In genomic region chr2:100784681-100785080, GRCh38 we compare ENCODE assay signal across 21 cellular contexts. TPM values are rescaled to one million over a fixed set of nuclear protein-coding genes. Genes with fewer than 3 reads are reported as not detected.
"Had no signal": no experiment of that assay in that cellular context is flagged by ENCODE, and none has a peak within 500 bp of the region (broad histone marks: within the 10 kb centered on the region; RNA-seq: fewer than 3 reads in every experiment).

No MANE protein-coding gene starts in this region.

- DNase-seq: activated B cell treated with CpG ODN at 0.5 μM for 24 hours; activated CD4-positive, alpha-beta T cell treated with anti-CD3 and anti-CD28 coated beads for 4 hours; activated CD4-positive, alpha-beta T cell treated with anti-CD3 and anti-CD28 coated beads, Interleukin-2, amount 50 U/mL, for 48 hours; activated CD8-positive, alpha-beta memory T cell treated with anti-CD3 and anti-CD28 coated beads, Interleukin-2, amount 50 U/mL, for 48 hours; activated naive CD4-positive, alpha-beta T cell; activated T-cell treated with anti-CD3 and anti-CD28 coated beads, Interleukin-2, amount 50 U/mL, for 4 hours; adrenal gland; colonic mucosa; heart left ventricle; lower lobe of right lung; naive thymus-derived CD8-positive, alpha-beta T cell; retina; spleen; stimulated activated CD4-positive, alpha-beta T cell treated with anti-CD3 and anti-CD28 coated beads, Interleukin-4, amount 100 ng/mL, for 1 hour; stimulated activated naive CD4-positive, alpha-beta T cell; T-helper 1 cell; upper lobe of right lung had no signal

- H3K4me3 ChIP-seq: adrenal gland, colonic mucosa, gastroesophageal sphincter, heart left ventricle, lower lobe of right lung, spleen, upper lobe of right lung had no signal

- H3K27me3 ChIP-seq: adrenal gland, colonic mucosa, gastroesophageal sphincter, heart left ventricle, spleen, upper lobe of right lung had no signal

- H3K4me1 ChIP-seq: adrenal gland, lower lobe of right lung, upper lobe of right lung had no signal

- H3K36me3 ChIP-seq: adrenal gland, colonic mucosa, gastroesophageal sphincter, heart left ventricle, lower lobe of right lung, spleen, upper lobe of right lung had no signal

- H3K27ac ChIP-seq: adrenal gland, colonic mucosa, gastroesophageal sphincter, heart left ventricle, lower lobe of right lung, spleen, upper lobe of right lung had no signal

- H3K9me3 ChIP-seq: adrenal gland, colonic mucosa, gastroesophageal sphincter, heart left ventricle, lower lobe of right lung, spleen, upper lobe of right lung had no signal

- FAIRE-seq: astrocyte, bronchial epithelial cell had no signal

- ATAC-seq: activated T-cell treated with anti-CD3 and anti-CD28 coated beads, Interleukin-2, amount 50 U/mL, for 4 hours; gastroesophageal sphincter; heart left ventricle; left lobe of liver; lower lobe of right lung; naive thymus-derived CD8-positive, alpha-beta T cell had no signal

RNA-seq across cellular contexts. Expression of gene NPAS2, which starts 35.3 kb away (rescaled TPM):
- total RNA-seq: activated B cell treated with CpG ODN at 0.5 μM for 24 hours had no signal
